In genomic region chr9:132697230-132697629, GRCh38 we compare ENCODE assay signal across 22 cellular contexts.
"Had no signal": no experiment of that assay in that cellular context is flagged by ENCODE, and none has a peak within 500 bp of the region (broad histone marks: within the 10 kb centered on the region; RNA-seq: fewer than 3 reads in every experiment).

No MANE protein-coding gene starts in this region.

- H3K4me3 ChIP-seq: lower lobe of right lung, ovary, psoas muscle, skin epidermis, transverse colon, uterus had no signal

- DNase-seq: activated CD4-positive, alpha-beta T cell treated with anti-CD3 and anti-CD28 coated beads, Interleukin-2, amount 10 ng/mL, durations not matched to agents 24 days and 14 days; activated CD8-positive, alpha-beta T cell treated with anti-CD3 and anti-CD28 coated beads, Interleukin-2, amount 10 ng/mL, durations not matched to agents 7 days and 5 days; activated naive CD4-positive, alpha-beta T cell treated with Interleukin-2 at 50 U/mL for 16 hours; activated naive CD8-positive, alpha-beta T cell treated with anti-CD3 and anti-CD28 coated beads, Interleukin-2, amount 10 ng/mL, durations not matched to agents 7 days and 5 days; activated T-cell treated with anti-CD3 and anti-CD28 coated beads, Interleukin-2, amount 50 U/mL, for 24 hours; anterior cingulate cortex; caudate nucleus; foreskin melanocyte; glutamatergic neuron; hippocampal formation; lower lobe of right lung; natural killer cell; ovary; psoas muscle; right cardiac atrium; stimulated activated naive CD8-positive, alpha-beta T cell treated with anti-CD3 and anti-CD28 coated beads, Interleukin-15, Interleukin-2, amounts not matched to agents 100 U/mL and 50 U/mL, for 24 hours; substantia nigra; transverse colon; uterus had no signal

- H3K4me1 ChIP-seq: psoas muscle, transverse colon, uterus had no signal

- ATAC-seq: activated CD8-positive, alpha-beta T cell treated with anti-CD3 and anti-CD28 coated beads, Interleukin-2, amount 10 ng/mL, durations not matched to agents 7 days and 5 days; lower lobe of right lung; natural killer cell; psoas muscle; right cardiac atrium; stimulated activated naive CD8-positive, alpha-beta T cell treated with anti-CD3 and anti-CD28 coated beads, Interleukin-15, Interleukin-2, amounts not matched to agents 100 U/mL and 50 U/mL, for 24 hours had no signal

- H3K27me3 ChIP-seq: ovary, transverse colon, uterus had no signal

- H3K36me3 ChIP-seq: lower lobe of right lung, ovary, transverse colon, uterus had no signal

- H3K9me3 ChIP-seq: ovary, uterus had no signal

- H3K27ac ChIP-seq: lower lobe of right lung, ovary, psoas muscle, skin epidermis, transverse colon, uterus had no signal

- FAIRE-seq: colon, keratinocyte had no signal
